20 cellular contexts compared by ENCODE assay signal in the genomic region with DNA sequence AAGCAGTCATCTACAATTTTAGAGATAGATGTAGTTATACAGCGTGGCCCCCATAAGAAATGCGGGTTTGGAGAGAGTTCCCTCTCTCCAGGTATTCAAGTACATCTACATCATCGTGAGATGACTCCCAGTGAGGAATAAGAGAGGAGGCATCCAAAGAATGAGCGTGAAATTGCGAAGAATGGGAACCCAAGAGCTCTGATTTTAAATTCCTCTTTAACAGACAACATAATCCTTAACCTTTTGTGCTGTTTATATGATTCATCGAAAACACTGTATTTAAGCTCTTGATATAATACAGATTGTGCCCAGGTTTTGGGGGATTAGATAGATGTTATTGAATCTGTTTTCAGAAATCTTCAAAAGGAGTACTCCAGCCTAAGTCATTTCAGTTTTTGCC.
DNase-seq lines count a peak whose midpoint lies in the region; ATAC-seq and TF ChIP-seq lines count a peak whose summit lies in the region.
"Had no signal": no experiment of that assay in that cellular context is flagged by ENCODE, and none has a peak within 500 bp of the region (broad histone marks: within the 10 kb centered on the region; RNA-seq: fewer than 3 reads in every experiment).

No MANE protein-coding gene starts in this region.

- H3K36me3 ChIP-seq in SJCRH30 (no peaks in the 10 kb centered on the region), mesenchymal stem cell (ENCODE audit: control insufficient read depth in 1 of 2, insufficient read depth in 2 of 2, low read depth in 1 of 2, low read length in 2 of 2) (no peaks in the 10 kb centered on the region)
- H3K36me3 ChIP-seq: BE2C had no signal

- no peak overlapping the region for H3K4me2 ChIP-seq in mesenchymal stem cell (ENCODE audit: low read length, poor library complexity, severe bottlenecking)
- H3K4me2 ChIP-seq: GM23338 had no signal

- in situ Hi-C loops in astrocyte of the spinal cord (cut with HindIII; ENCODE audit: low sequenced_read_pairs): no loop called here

- H2BK15ac ChIP-seq in mesenchymal stem cell (ENCODE audit: low read depth, poor library complexity, severe bottlenecking): no peak overlapping the region

- H3K4me3 ChIP-seq in SJCRH30: no peak overlapping the region
- no peak overlapping the region for H3K4me3 ChIP-seq in astrocyte of the spinal cord (ENCODE audit: low read depth, low read length)
- H3K4me3 ChIP-seq in mesenchymal stem cell (ENCODE audit: insufficient read depth in 1 of 2, low read depth in 1 of 2, low read length in 2 of 2): no peak overlapping the region
- no peak overlapping the region for H3K4me3 ChIP-seq in lower leg skin (ENCODE audit: low read depth, poor library complexity, severe bottlenecking)
- H3K4me3 ChIP-seq: GM23338 had no signal

- peak; percentile 32 to 54 for DNase-seq in SJCRH30
- DNase-seq in astrocyte of the spinal cord (ENCODE audit: low read depth, low spot score): peak; percentile 73
- peak; percentile 1 for DNase-seq in mesenchymal stem cell
- no peak for DNase-seq in lower leg skin (ENCODE audit: low spot score in 2 of 2)
- DNase-seq in caudate nucleus (lab: John Stamatoyannopoulos, UW): no peak
- no peak for DNase-seq in inferior parietal cortex (ENCODE audit: extremely low spot score)
- DNase-seq: BE2C; CD8-positive, alpha-beta memory T cell; DMS79 treated with DMSO at 0.1 percent for 48 hours; H9; NCI-H1092; NCI-H1417 treated with DMSO at 0.1 percent for 48 hours; NCI-H1694 treated with DMSO at 0.1 percent for 48 hours; NCI-H2081; NCI-H2227 treated with DMSO at 0.1 percent for 48 hours; NCI-H526 treated with DMSO at 0.1 percent for 48 hours; RPMI8226; SHP77 had no signal

- H3K4ac ChIP-seq in mesenchymal stem cell (ENCODE audit: low read depth in 1 of 2, low read length in 2 of 2): no peak overlapping the region

- no peak overlapping the region for H3K23ac ChIP-seq in mesenchymal stem cell (ENCODE audit: low read length in 2 of 2)

- H3K14ac ChIP-seq in mesenchymal stem cell (ENCODE audit: low read length in 2 of 2): no peak overlapping the region

- no peak overlapping the region for H2BK120ac ChIP-seq in mesenchymal stem cell (ENCODE audit: low read depth, low read length)

- ATAC-seq in GM21619 (IDR thresholded peaks at IDR 0.05; ENCODE audit: unreplicated experiment): no peak
- ATAC-seq: GM23338 had no signal

- no peak overlapping the region for H4K91ac ChIP-seq in mesenchymal stem cell (ENCODE audit: low read length)

- no peak overlapping the region for H2AFZ ChIP-seq in mesenchymal stem cell (ENCODE audit: low read depth, low read length)
- H2AFZ ChIP-seq: GM23338 had no signal

- peak overlapping the region; percentile 15 for H3K27ac ChIP-seq in SJCRH30
- no peak overlapping the region for H3K27ac ChIP-seq in mesenchymal stem cell (ENCODE audit: low read length, poor library complexity, severe bottlenecking)
- H3K27ac ChIP-seq in caudate nucleus (ENCODE audit: low read depth, low read length): no peak overlapping the region

- no peak overlapping the region for H2BK12ac ChIP-seq in mesenchymal stem cell (ENCODE audit: low read length in 2 of 2)

- 76% methylated on average over 2 of the region's 6 CpGs for WGBS in mesenchymal stem cell
- WGBS in lower leg skin, 2 donors: 92 to 96% methylated on average over 6 of the region's 6 CpGs

- H3K79me1 ChIP-seq in mesenchymal stem cell (replicated peaks; ENCODE audit: low read length, poor library complexity, severe bottlenecking): no peaks in the 10 kb centered on the region

- H4K8ac ChIP-seq in mesenchymal stem cell (ENCODE audit: low read length): no peak overlapping the region

- no peak overlapping the region for H3K9ac ChIP-seq in mesenchymal stem cell (ENCODE audit: low read length)

- H3K4me1 ChIP-seq in SJCRH30: peaks cover 19% of the 10 kb centered on the region
- no peaks in the 10 kb centered on the region for H3K4me1 ChIP-seq in mesenchymal stem cell (ENCODE audit: control insufficient read depth, insufficient read depth, low read depth, low read length)
- H3K4me1 ChIP-seq: BE2C had no signal

- intact Hi-C loops in lower leg skin (cut with DNase I; ENCODE audit: low total_unique reads): no loop called here

- no peak overlapping the region for H3K18ac ChIP-seq in mesenchymal stem cell (ENCODE audit: low read depth in 1 of 2, low read length in 2 of 2)

- TF ChIP-seq POLR2A in lower leg skin (IDR thresholded peaks at IDR 0.05): no peak

- TF ChIP-seq CTCF in astrocyte of the spinal cord (IDR thresholded peaks at IDR 0.05; ENCODE audit: low read depth, low read length) (no peak), lower leg skin (IDR thresholded peaks at IDR 0.05) (no peak)

- H3K27me3 ChIP-seq in SJCRH30 (no peaks in the 10 kb centered on the region), mesenchymal stem cell (ENCODE audit: control insufficient read depth in 1 of 2, insufficient read depth in 1 of 2, low read length in 2 of 2) (peaks cover 0 to 3% of the 10 kb centered on the region in 2 experiments)
- H3K27me3 ChIP-seq: BE2C had no signal

- H2BK5ac ChIP-seq in mesenchymal stem cell (ENCODE audit: low read depth, low read length, poor library complexity, severe bottlenecking): no peak overlapping the region

- H2AK5ac ChIP-seq in mesenchymal stem cell (ENCODE audit: low read length, severe bottlenecking): no peak overlapping the region

- no peaks in the 10 kb centered on the region for H3K9me3 ChIP-seq in SJCRH30 (replicated peaks)
- no peaks in the 10 kb centered on the region for H3K9me3 ChIP-seq in mesenchymal stem cell (ENCODE audit: control insufficient read depth, low read length)
- H3K9me3 ChIP-seq: BE2C had no signal

Comparison
In these comparisons a context has a peak if more than half of its experiments do, and no peak if none do; other contexts are left out.
1. DNase-seq: peak in SJCRH30 (2 of 2), astrocyte of the spinal cord (single experiment) and mesenchymal stem cell (single experiment); none in lower leg skin (0 of 2), caudate nucleus (0 of 61) and inferior parietal cortex (single experiment).